ENCODE assay signal across 19 cellular contexts in genomic region chr10:13699216-13699615, GRCh38.
"Had no signal": no experiment of that assay in that cellular context is flagged by ENCODE, and none has a peak within 500 bp of the region (broad histone marks: within the 10 kb centered on the region; RNA-seq: fewer than 3 reads in every experiment).

No MANE protein-coding gene starts in this region.

- H3K27ac ChIP-seq: esophagus squamous epithelium, neutrophil, pancreas, thyroid gland had no signal

- H3K27ac Mint-ChIP-seq: activated B cell treated with CpG ODN at 0.5 μM for 24 hours; activated CD4-positive, alpha-beta memory T cell treated with anti-CD3 and anti-CD28 coated beads, Interleukin-2, amount 10 ng/mL, durations not matched to agents 7 days and 5 days; activated CD8-positive, alpha-beta memory T cell treated with anti-CD3 and anti-CD28 coated beads, Interleukin-2, amount 10 ng/mL, durations not matched to agents 7 days and 5 days; activated naive CD8-positive, alpha-beta T cell; memory B cell; naive thymus-derived CD4-positive, alpha-beta T cell; stimulated activated memory B cell treated with anti-CD40 and anti-IgM and Interleukin-4, amounts not matched to agents 10 μg/mL and 1 μg/mL and 100 μg/mL, for 72 hours; T-helper 2 cell treated with Interferon-gamma antibody and Interleukin-4, amounts not matched to agents 5 μg/mL and 100 μg/mL, for 36 hours had no signal

- H3K4me1 Mint-ChIP-seq: activated CD4-positive, alpha-beta memory T cell treated with anti-CD3 and anti-CD28 coated beads, Interleukin-2, amount 10 ng/mL, durations not matched to agents 7 days and 5 days; activated CD8-positive, alpha-beta memory T cell treated with anti-CD3 and anti-CD28 coated beads, Interleukin-2, amount 10 ng/mL, durations not matched to agents 7 days and 5 days; memory B cell; naive thymus-derived CD4-positive, alpha-beta T cell had no signal

- H3K4me3 ChIP-seq: esophagus squamous epithelium, mucosa of descending colon, pancreas, sigmoid colon, thyroid gland had no signal

- H3K27me3 ChIP-seq: esophagus squamous epithelium, pancreas, sigmoid colon, thyroid gland had no signal

- H3K4me1 ChIP-seq: pancreas, thyroid gland had no signal

- H3K9me3 ChIP-seq: esophagus squamous epithelium, mucosa of descending colon, neutrophil, pancreas, sigmoid colon, thyroid gland had no signal

- H3K36me3 Mint-ChIP-seq: activated CD8-positive, alpha-beta memory T cell treated with anti-CD3 and anti-CD28 coated beads, Interleukin-2, amount 10 ng/mL, durations not matched to agents 7 days and 5 days; activated naive CD8-positive, alpha-beta T cell; memory B cell; naive thymus-derived CD4-positive, alpha-beta T cell; stimulated activated memory B cell treated with anti-CD40 and anti-IgM and Interleukin-4, amounts not matched to agents 10 μg/mL and 1 μg/mL and 100 μg/mL, for 72 hours had no signal

- ATAC-seq: activated CD8-positive, alpha-beta memory T cell treated with anti-CD3 and anti-CD28 coated beads, Interleukin-2, amount 10 ng/mL, durations not matched to agents 7 days and 5 days; mucosa of descending colon; naive thymus-derived CD4-positive, alpha-beta T cell; stimulated activated memory B cell treated with anti-CD40 and anti-IgM and Interleukin-4, amounts not matched to agents 10 μg/mL and 1 μg/mL and 100 μg/mL, for 72 hours had no signal

- H3K4me3 Mint-ChIP-seq: activated B cell treated with CpG ODN at 0.5 μM for 24 hours; activated CD4-positive, alpha-beta memory T cell treated with anti-CD3 and anti-CD28 coated beads, Interleukin-2, amount 10 ng/mL, durations not matched to agents 7 days and 5 days; activated CD8-positive, alpha-beta memory T cell treated with anti-CD3 and anti-CD28 coated beads, Interleukin-2, amount 10 ng/mL, durations not matched to agents 7 days and 5 days; activated naive CD8-positive, alpha-beta T cell; memory B cell; naive thymus-derived CD4-positive, alpha-beta T cell; stimulated activated memory B cell treated with anti-CD40 and anti-IgM and Interleukin-4, amounts not matched to agents 10 μg/mL and 1 μg/mL and 100 μg/mL, for 72 hours; T-helper 2 cell treated with Interferon-gamma antibody and Interleukin-4, amounts not matched to agents 5 μg/mL and 100 μg/mL, for 36 hours had no signal

- H3K36me3 ChIP-seq: neutrophil, thyroid gland had no signal

- DNase-seq: activated B cell treated with CpG ODN at 0.5 μM for 24 hours; activated CD4-positive, alpha-beta memory T cell treated with anti-CD3 and anti-CD28 coated beads, Interleukin-2, amount 10 ng/mL, durations not matched to agents 7 days and 5 days; activated CD4-positive, alpha-beta T cell treated with anti-CD3 and anti-CD28 coated beads for 48 hours; activated CD8-positive, alpha-beta memory T cell treated with anti-CD3 and anti-CD28 coated beads, Interleukin-2, amount 10 ng/mL, durations not matched to agents 7 days and 5 days; effector CD8-positive, alpha-beta T cell; esophagus squamous epithelium; hippocampal formation; islet precursor cell; mucosa of descending colon; naive thymus-derived CD4-positive, alpha-beta T cell; sigmoid colon; stimulated activated CD4-positive, alpha-beta T cell treated with anti-CD3 and anti-CD28 coated beads, Interleukin-4, amount 100 ng/mL, for 4 hours; thyroid gland had no signal

- H3K9me3 Mint-ChIP-seq: activated B cell treated with CpG ODN at 0.5 μM for 24 hours; activated CD4-positive, alpha-beta memory T cell treated with anti-CD3 and anti-CD28 coated beads, Interleukin-2, amount 10 ng/mL, durations not matched to agents 7 days and 5 days; memory B cell; naive thymus-derived CD4-positive, alpha-beta T cell; stimulated activated memory B cell treated with anti-CD40 and anti-IgM and Interleukin-4, amounts not matched to agents 10 μg/mL and 1 μg/mL and 100 μg/mL, for 72 hours; T-helper 2 cell treated with Interferon-gamma antibody and Interleukin-4, amounts not matched to agents 5 μg/mL and 100 μg/mL, for 36 hours had no signal
